Comparison of ENCODE assay signal across 8 cellular contexts in genomic region chr16:2008009-2008526, GRCh38. TPM values are rescaled to one million over a fixed set of nuclear protein-coding genes. Genes with fewer than 3 reads are reported as not detected.
DNase-seq lines count a peak whose midpoint lies in the region; ATAC-seq and TF ChIP-seq lines count a peak whose summit lies in the region.

No MANE protein-coding gene starts in this region.

- H3K4me3 ChIP-seq in GM08714 (ENCODE audit: low read length), result peak overlapping the region; percentile 83
- H3K4me3 ChIP-seq in NT2/D1 (ENCODE audit: insufficient read length, low read depth), result no peak overlapping the region
- peak overlapping the region; percentile 95 for H3K4me3 ChIP-seq in colonic mucosa

- H3K36me3 ChIP-seq in NT2/D1 (ENCODE audit: insufficient read depth, insufficient read length, low read length) (peaks cover 51% of the 10 kb centered on the region), colonic mucosa (peaks cover 5% of the 10 kb centered on the region)

- DNase-seq in NT2/D1 (ENCODE audit: low read depth, low spot score), result no peak
- peak; percentile 71 for DNase-seq in colonic mucosa
- DNase-seq in naive thymus-derived CD8-positive, alpha-beta T cell, result no peak
- DNase-seq in NCI-H524 (lab: John Stamatoyannopoulos, UW), result no peak
- DNase-seq in stimulated activated CD4-positive, alpha-beta T cell treated with anti-CD3 and anti-CD28 coated beads, Interleukin-12 subunit alpha, Interleukin-12 subunit beta, amount 100 ng/mL, for 4 hours, result no peak
- no peak for DNase-seq in NCI-H146 treated with DMSO at 0.1 percent for 48 hours (lab: John Stamatoyannopoulos, UW; ENCODE audit: unreplicated experiment)

- peak overlapping the region; percentile 50 to 93 (median 82) for H3K27ac Mint-ChIP-seq in naive thymus-derived CD8-positive, alpha-beta T cell

- H3K36me3 Mint-ChIP-seq in naive thymus-derived CD8-positive, alpha-beta T cell, result no peaks in the 10 kb centered on the region

- peak overlapping the region; percentile 92 for H3K9ac ChIP-seq in NT2/D1 (ENCODE audit: insufficient read length, low read depth)
- peak overlapping the region; percentile 98 for H3K9ac ChIP-seq in colonic mucosa (ENCODE audit: low read depth in 2 of 2, low read length in 2 of 2)

- ATAC-seq in naive thymus-derived CD8-positive, alpha-beta T cell, result no peak
- no peak for ATAC-seq in GM18868 (IDR thresholded peaks at IDR 0.05; ENCODE audit: unreplicated experiment)

- intact Hi-C loops in colonic mucosa (cut with DNase I), result no loop called here

- no peaks in the 10 kb centered on the region for H3K9me3 Mint-ChIP-seq in naive thymus-derived CD8-positive, alpha-beta T cell

- H3K27me3 Mint-ChIP-seq in naive thymus-derived CD8-positive, alpha-beta T cell, result no peaks in the 10 kb centered on the region

- POLR2A ChIA-PET in naive thymus-derived CD8-positive, alpha-beta T cell (lab: Charles Lee), result interaction anchor here (0.5 to 2.7 kb wide), 10 partner anchors 16 to 531 kb away, joined by 3 to 21 read pairs (median 4); partner anchors contain the start of genes RPS2, SYNGR3 and TRAF7

- H3K9me3 ChIP-seq in NT2/D1 (ENCODE audit: insufficient read depth, low read length) (no peaks in the 10 kb centered on the region), colonic mucosa (no peaks in the 10 kb centered on the region)

- H3K4me1 ChIP-seq in NT2/D1 (ENCODE audit: insufficient read depth, insufficient read length) (peaks cover 34% of the 10 kb centered on the region), colonic mucosa (peaks cover 31% of the 10 kb centered on the region)

- no peaks in the 10 kb centered on the region for H3K27me3 ChIP-seq in NT2/D1 (ENCODE audit: insufficient read depth, insufficient read length)
- H3K27me3 ChIP-seq in colonic mucosa, result no peaks in the 10 kb centered on the region

- H3K27ac ChIP-seq in colonic mucosa, result peak overlapping the region; percentile 72

- peak overlapping the region; percentile 74 to 93 (median 88) for H3K4me3 Mint-ChIP-seq in naive thymus-derived CD8-positive, alpha-beta T cell

- TF ChIP-seq CTCF in colonic mucosa (IDR thresholded peaks at IDR 0.05), result no peak

- peaks cover 28 to 52% (median 48%) of the 10 kb centered on the region in 4 donors for H3K4me1 Mint-ChIP-seq in naive thymus-derived CD8-positive, alpha-beta T cell

RNA-seq across cellular contexts. Expression of gene ZNF598, which starts 1.6 kb away (rescaled TPM):
- total RNA-seq in colonic mucosa, result 10 to 100 TPM; 45.4 to 64.3 TPM
- total RNA-seq in naive thymus-derived CD8-positive, alpha-beta T cell, result 10 to 100 TPM; 58.6 to 66.2 TPM
- polyA plus RNA-seq in naive thymus-derived CD8-positive, alpha-beta T cell, result 1 to 10 TPM; 3.4 to 10.0 (median 3.6) TPM

RNA-seq across cellular contexts. Expression of gene NPW, which starts 11.5 kb away (rescaled TPM):
- 1 to 10 TPM; 3.5 to 3.8 TPM for total RNA-seq in colonic mucosa
- total RNA-seq in naive thymus-derived CD8-positive, alpha-beta T cell, result not detected
- polyA plus RNA-seq in naive thymus-derived CD8-positive, alpha-beta T cell, result not detected

RNA-seq across cellular contexts. Expression of gene SYNGR3, which starts 18.3 kb away (rescaled TPM):
- 1 to 10 TPM; 1.5 to 1.9 TPM for total RNA-seq in colonic mucosa
- under 1 TPM; 0.60 to 0.77 TPM for total RNA-seq in naive thymus-derived CD8-positive, alpha-beta T cell
- 1 to 10 TPM in 1 of 3 donors, under 1 TPM in 1, not detected in 1; 0.77 to 1.1 TPM for polyA plus RNA-seq in naive thymus-derived CD8-positive, alpha-beta T cell

RNA-seq across cellular contexts. Expression of gene NHERF2, which starts 18.6 kb away (rescaled TPM):
- total RNA-seq in colonic mucosa, result 10 to 100 TPM; 64.0 to 77.9 TPM
- 1 to 10 TPM; 5.3 to 6.0 TPM for total RNA-seq in naive thymus-derived CD8-positive, alpha-beta T cell
- 1 to 10 TPM in 1 of 3 donors, under 1 TPM in 2; 0.32 to 1.2 (median 0.46) TPM for polyA plus RNA-seq in naive thymus-derived CD8-positive, alpha-beta T cell

RNA-seq across cellular contexts. Expression of gene GFER, which starts 24.1 kb away (rescaled TPM):
- 10 to 100 TPM; 76.6 to 79.5 TPM for total RNA-seq in colonic mucosa
- 10 to 100 TPM; 15.9 to 22.3 TPM for total RNA-seq in naive thymus-derived CD8-positive, alpha-beta T cell
- polyA plus RNA-seq in naive thymus-derived CD8-positive, alpha-beta T cell, result 10 to 100 TPM; 21.4 to 30.0 (median 26.3) TPM
